18 cellular contexts compared by ENCODE assay signal in genomic region chr3:129207347-129207947, GRCh38. TPM values are rescaled to one million over a fixed set of nuclear protein-coding genes. Genes with fewer than 3 reads are reported as not detected.
A peak's percentile ranks its signal among the peaks of the same experiment; 100 is the strongest.
DNase-seq lines count a peak whose midpoint lies in the region; ATAC-seq and TF ChIP-seq lines count a peak whose summit lies in the region.
"Had no signal": no experiment of that assay in that cellular context is flagged by ENCODE, and none has a peak within 500 bp of the region (broad histone marks: within the 10 kb centered on the region; RNA-seq: fewer than 3 reads in every experiment).

No MANE protein-coding gene starts in this region.

- H4K20me1 ChIP-seq in GM23338 (replicated peaks; ENCODE audit: insufficient read depth) = no peaks in the 10 kb centered on the region

- no peaks in the 10 kb centered on the region for H3K27me3 Mint-ChIP-seq in GM23338 (ENCODE audit: insufficient read depth, low read depth, poor library complexity)

- no peaks in the 10 kb centered on the region for H3K36me3 ChIP-seq in GM23338 (ENCODE audit: insufficient read depth)
- no peaks in the 10 kb centered on the region for H3K36me3 ChIP-seq in mucosa of rectum (ENCODE audit: control insufficient read depth in 2 of 2, insufficient read depth in 2 of 2, low read length in 2 of 2)
- H3K36me3 ChIP-seq: lower lobe of right lung had no signal

- no peaks in the 10 kb centered on the region for H3K79me2 ChIP-seq in GM23338 (replicated peaks; ENCODE audit: insufficient read depth)

- H2AFZ ChIP-seq in GM23338 = peak overlapping the region; percentile 59

- H3K9me2 ChIP-seq in GM23338 (ENCODE audit: insufficient read depth) = no peaks in the 10 kb centered on the region

- intact Hi-C loops in dorsolateral prefrontal cortex (cut with DNase I) = no loop called here

- H3K27ac Mint-ChIP-seq in GM23338 = no peak overlapping the region
- H3K27ac Mint-ChIP-seq: activated CD4-positive, alpha-beta memory T cell treated with anti-CD3 and anti-CD28 coated beads for 36 hours; stimulated activated naive CD8-positive, alpha-beta T cell treated with anti-CD3 and anti-CD28 coated beads, Interleukin-15, amount 100 ng/mL, for 72 hours had no signal

- TF ChIP-seq CTCF in GM23338 (conservative IDR thresholded peaks at IDR 0.05; ENCODE audit: low read depth in 2 of 2) (no peak), dorsolateral prefrontal cortex (IDR thresholded peaks at IDR 0.05 in 54 of 56, conservative IDR thresholded peaks at IDR 0.05 in 2 of 56; ENCODE audit: low read depth in 1 of 56, partially characterized antibody in 56 of 56) (no peak)

- DNase-seq in GM23338 (ENCODE audit: low spot score) (no peak), dorsolateral prefrontal cortex (peak in 2 of 10 donors; percentile 23 to 45), NCI-H146 treated with DMSO at 0.1 percent for 48 hours (lab: John Stamatoyannopoulos, UW; ENCODE audit: unreplicated experiment) (no peak), NCI-H1092 treated with DMSO at 0.1 percent for 48 hours (lab: John Stamatoyannopoulos, UW) (no peak)
- DNase-seq: activated CD4-positive, alpha-beta memory T cell treated with anti-CD3 and anti-CD28 coated beads for 36 hours; activated T-cell treated with anti-CD3 and anti-CD28 coated beads for 4 hours; central memory CD4-positive, alpha-beta T cell; lower lobe of right lung; NCI-H2107; NCI-H524; stimulated activated CD4-positive, alpha-beta T cell treated with anti-CD3 and anti-CD28 coated beads, Interleukin-4, amount 100 ng/mL, for 1 hour; stimulated activated naive CD8-positive, alpha-beta T cell treated with anti-CD3 and anti-CD28 coated beads, Interleukin-15, amount 100 ng/mL, for 72 hours; T-helper 1 cell had no signal

- H3K4me1 ChIP-seq in GM23338 (ENCODE audit: insufficient read depth) (no peaks in the 10 kb centered on the region), mucosa of rectum (ENCODE audit: control insufficient read depth in 2 of 2, insufficient read depth in 2 of 2, low read length in 2 of 2) (peaks cover 10% of the 10 kb centered on the region in 2 donors)

- H3K36me3 Mint-ChIP-seq in GM23338 (ENCODE audit: low read depth) = no peaks in the 10 kb centered on the region
- H3K36me3 Mint-ChIP-seq: activated CD4-positive, alpha-beta memory T cell treated with anti-CD3 and anti-CD28 coated beads for 36 hours had no signal

- no peak overlapping the region for H3K9ac ChIP-seq in mucosa of rectum (ENCODE audit: low read depth in 1 of 2, low read length in 2 of 2)

- no peaks in the 10 kb centered on the region for H3F3A ChIP-seq in GM23338 (replicated peaks; ENCODE audit: low read depth)

- no peaks in the 10 kb centered on the region for H3K4me1 Mint-ChIP-seq in GM23338
- H3K4me1 Mint-ChIP-seq: stimulated activated naive CD8-positive, alpha-beta T cell treated with anti-CD3 and anti-CD28 coated beads, Interleukin-15, amount 100 ng/mL, for 72 hours had no signal

- H3K4me3 ChIP-seq in GM23338 = no peak overlapping the region
- H3K4me3 ChIP-seq in dorsolateral prefrontal cortex = peak overlapping the region in 1 of 59 donors; percentile 18
- H3K4me3 ChIP-seq in mucosa of rectum (ENCODE audit: low read length in 2 of 2) = no peak overlapping the region
- H3K4me3 ChIP-seq: lower lobe of right lung, skin epidermis had no signal

- ATAC-seq in GM23338 = no peak
- ATAC-seq in HG03571 (IDR thresholded peaks at IDR 0.05; ENCODE audit: unreplicated experiment) = no peak
- ATAC-seq: lower lobe of right lung; Right ventricle myocardium inferior; stimulated activated naive CD8-positive, alpha-beta T cell treated with anti-CD3 and anti-CD28 coated beads, Interleukin-15, amount 100 ng/mL, for 72 hours had no signal

- H3K9me3 Mint-ChIP-seq in GM23338 = no peaks in the 10 kb centered on the region
- H3K9me3 Mint-ChIP-seq: activated CD4-positive, alpha-beta memory T cell treated with anti-CD3 and anti-CD28 coated beads for 36 hours; stimulated activated naive CD8-positive, alpha-beta T cell treated with anti-CD3 and anti-CD28 coated beads, Interleukin-15, amount 100 ng/mL, for 72 hours had no signal

- H3K4me2 ChIP-seq in GM23338 = no peak overlapping the region

- no peaks in the 10 kb centered on the region for H3K9me3 ChIP-seq in mucosa of rectum (ENCODE audit: control insufficient read depth in 2 of 2, low read length in 2 of 2)
- H3K9me3 ChIP-seq: lower lobe of right lung had no signal

- H3K27ac ChIP-seq in GM23338 (ENCODE audit: low read depth) (no peak overlapping the region; the same call in 1 of the 2 replicates), dorsolateral prefrontal cortex (peak overlapping the region in 42 of 59 donors; percentile 3 to 85 (median 59)), mucosa of rectum (ENCODE audit: low read depth in 2 of 2, low read length in 2 of 2) (peak overlapping the region; percentile 24 to 37), temporal lobe (ENCODE audit: low read depth, low read length) (peak overlapping the region; percentile 50)
- H3K27ac ChIP-seq: lower lobe of right lung, skin epidermis had no signal

- H3K27me3 ChIP-seq in GM23338 (ENCODE audit: insufficient read depth) (no peaks in the 10 kb centered on the region), dorsolateral prefrontal cortex (no peaks in the 10 kb centered on the region), mucosa of rectum (ENCODE audit: control insufficient read depth in 2 of 2, insufficient read depth in 2 of 2, low read length in 2 of 2) (no peaks in the 10 kb centered on the region)

- H3K4me3 Mint-ChIP-seq in GM23338 = no peak overlapping the region
- H3K4me3 Mint-ChIP-seq: activated CD4-positive, alpha-beta memory T cell treated with anti-CD3 and anti-CD28 coated beads for 36 hours; stimulated activated naive CD8-positive, alpha-beta T cell treated with anti-CD3 and anti-CD28 coated beads, Interleukin-15, amount 100 ng/mL, for 72 hours had no signal

RNA-seq across cellular contexts. Expression of gene CNBP, which starts 23.8 kb away (rescaled TPM):
- 341 and 348 TPM in 2 replicates for total RNA-seq in GM23338 (2014; rRNA removed; shearing (Covaris generic))
- polyA plus RNA-seq in GM23338 (2016; fragmentation: Nextera tagmentation; extraction: Ambion mirVana) = 375 and 444 TPM in 2 replicates
- total RNA-seq in dorsolateral prefrontal cortex = 100 to 1,000 TPM; 173 to 277 (median 229) TPM
- 144 TPM for total RNA-seq in temporal lobe

RNA-seq across cellular contexts. Expression of gene COPG1, which starts 42.0 kb away (rescaled TPM):
- 91.7 and 106 TPM in 2 replicates for total RNA-seq in GM23338 (2014; rRNA removed; shearing (Covaris generic))
- polyA plus RNA-seq in GM23338 (2016; fragmentation: Nextera tagmentation; extraction: Ambion mirVana) = 50.0 and 51.5 TPM in 2 replicates
- total RNA-seq in dorsolateral prefrontal cortex = 100 to 1,000 TPM in 108 of 120 experiments, 10 to 100 TPM in 12; 64.7 to 179 (median 137) TPM
- total RNA-seq in temporal lobe = 79.4 TPM

RNA-seq across cellular contexts. Expression of gene ISY1, which starts 46.6 kb away (rescaled TPM):
- total RNA-seq in GM23338 (2014; rRNA removed; shearing (Covaris generic)) = 10.0 and 11.3 TPM in 2 replicates
- 20.2 and 23.6 TPM in 2 replicates for polyA plus RNA-seq in GM23338 (2016; fragmentation: Nextera tagmentation; extraction: Ambion mirVana)
- total RNA-seq in dorsolateral prefrontal cortex (10 to 100 TPM in 119 of 120 experiments, 1 to 10 TPM in 1; 9.5 to 31.1 (median 20.5) TPM), temporal lobe (8.1 TPM)
